In the genomic region with DNA sequence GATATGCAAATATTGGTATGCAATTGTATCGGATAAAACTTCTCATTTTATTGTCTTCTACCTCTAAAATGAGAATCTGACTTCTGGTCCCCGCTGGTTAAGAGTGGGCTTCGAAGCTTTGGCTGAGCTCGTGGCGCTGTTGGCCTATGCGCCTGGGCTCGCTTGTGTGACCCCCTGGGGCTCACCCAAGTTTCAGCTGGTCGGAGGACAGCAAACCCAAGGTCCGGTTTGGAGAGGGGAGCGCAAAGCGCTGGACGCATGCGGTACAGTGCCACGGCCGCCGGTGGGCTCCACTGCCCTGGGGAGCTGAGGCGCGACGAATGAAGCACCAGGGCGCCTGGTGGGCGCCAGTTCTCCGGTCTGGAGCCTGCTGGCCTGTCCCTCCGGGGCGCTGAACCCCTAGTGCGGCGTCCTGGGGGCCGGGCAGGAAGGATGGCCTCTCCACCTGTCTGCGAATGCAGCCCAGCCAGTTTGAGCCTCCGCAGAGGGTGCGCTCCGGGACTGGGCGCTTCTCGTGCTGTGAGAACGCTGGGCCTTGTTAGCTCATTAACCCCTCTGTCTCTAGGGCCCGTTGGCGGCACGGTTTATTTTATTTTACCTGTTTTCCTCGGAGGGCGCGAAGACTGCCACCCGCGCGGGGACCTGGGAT, we compare ENCODE assay signal across 11 cellular contexts. TPM values are rescaled to one million over a fixed set of nuclear protein-coding genes. Genes with fewer than 3 reads are reported as not detected.
DNase-seq lines count a peak whose midpoint lies in the region; ATAC-seq and TF ChIP-seq lines count a peak whose summit lies in the region.
"Had no signal": no experiment of that assay in that cellular context is flagged by ENCODE, and none has a peak within 500 bp of the region (broad histone marks: within the 10 kb centered on the region; RNA-seq: fewer than 3 reads in every experiment).

No MANE protein-coding gene starts in this region.

- in situ Hi-C loops in IMR-90 (cut with MboI; ENCODE audit: low sequenced_read_pairs) = loop anchor here (25.0 kb wide), 1 partner anchor 1592 kb away; no protein-coding TSS in a partner anchor

- no peaks in the 10 kb centered on the region for H3K79me1 ChIP-seq in IMR-90 (ENCODE audit: low read depth in 1 of 2, low read length in 2 of 2)

- H3K9me1 ChIP-seq in IMR-90 (ENCODE audit: insufficient read depth, low read length) = no peaks in the 10 kb centered on the region

- H4K8ac ChIP-seq in IMR-90 (ENCODE audit: low read depth in 2 of 2, low read length in 2 of 2) = peak overlapping the region; percentile 67 to 80

- TF ChIP-seq POLR2A in IMR-90 (IDR thresholded peaks at IDR 0.05; ENCODE audit: low read depth, low read length) (no peak; the same call in 1 of the 2 replicates), testis (IDR thresholded peaks at IDR 0.05) (no peak)

- no peak for DNase-seq in IMR-90
- DNase-seq in epithelial cell of proximal tubule (ENCODE audit: low read depth) = no peak
- no peak for DNase-seq in lung (ENCODE audit: low spot score)
- no peak for DNase-seq in testis
- DNase-seq in effector memory CD4-positive, alpha-beta T cell = no peak
- no peak for DNase-seq in Ammon's horn (ENCODE audit: low spot score)
- no peak for DNase-seq in central memory CD4-positive, alpha-beta T cell
- DNase-seq: activated T-cell treated with anti-CD3 and anti-CD28 coated beads, Interleukin-2, amount 50 U/mL, for 4 hours had no signal

- peaks cover 7% of the 10 kb centered on the region; the same call in 1 of the 2 replicates for H4K20me1 ChIP-seq in IMR-90 (ENCODE audit: insufficient read depth, low read length)

- peaks cover 4% of the 10 kb centered on the region for H3K4me1 ChIP-seq in IMR-90 (ENCODE audit: control insufficient read depth, insufficient read depth, low read length)
- peaks cover 4% of the 10 kb centered on the region in 2 donors for H3K4me1 ChIP-seq in lung (ENCODE audit: control insufficient read depth in 2 of 2, insufficient read depth in 2 of 2, low read length in 2 of 2)
- peaks cover 3% of the 10 kb centered on the region for H3K4me1 ChIP-seq in testis
- no peaks in the 10 kb centered on the region for H3K4me1 ChIP-seq in effector memory CD4-positive, alpha-beta T cell (ENCODE audit: control insufficient read depth, insufficient read depth, low read length, poor library complexity, severe bottlenecking)
- H3K4me1 ChIP-seq: foreskin keratinocyte had no signal

- H2BK5ac ChIP-seq in IMR-90 (ENCODE audit: low read depth, low read length, poor library complexity, severe bottlenecking) = peak overlapping the region; percentile 98

- peak overlapping the region; percentile 92 for H4K91ac ChIP-seq in IMR-90 (ENCODE audit: insufficient read depth, low read depth, low read length)

- H2BK120ac ChIP-seq in IMR-90 (ENCODE audit: low read depth, low read length) = peak overlapping the region; percentile 88

- H2AK5ac ChIP-seq in IMR-90 (ENCODE audit: low read depth, low read length) = peak overlapping the region; percentile 64

- H2BK15ac ChIP-seq in IMR-90 (ENCODE audit: low read depth, low read length) = peak overlapping the region; percentile 72; the same call in 1 of the 3 replicates

- no peak overlapping the region for H2AFZ ChIP-seq in IMR-90 (replicated peaks; ENCODE audit: low read length, poor library complexity)

- H3K27ac ChIP-seq in IMR-90 (ENCODE audit: insufficient read depth, low read length) (peak overlapping the region; percentile 97), lung (ENCODE audit: low read depth in 1 of 2, low read length in 1 of 2) (peak overlapping the region; percentile 38 to 97), testis (peak overlapping the region; percentile 73 to 89)
- no peak overlapping the region for H3K27ac ChIP-seq in effector memory CD4-positive, alpha-beta T cell (ENCODE audit: insufficient read depth, low read length, poor library complexity, severe bottlenecking)

- peak overlapping the region; percentile 40 for H2BK20ac ChIP-seq in IMR-90 (ENCODE audit: low read depth, low read length)

- H3K9me3 ChIP-seq in IMR-90 (ENCODE audit: control insufficient read depth, insufficient read depth, low read length) (no peaks in the 10 kb centered on the region), lung (ENCODE audit: control insufficient read depth in 2 of 2, insufficient read depth in 1 of 2, low read length in 1 of 2) (no peaks in the 10 kb centered on the region), testis (no peaks in the 10 kb centered on the region)
- H3K9me3 ChIP-seq in effector memory CD4-positive, alpha-beta T cell (ENCODE audit: control insufficient read depth, low read length) = no peaks in the 10 kb centered on the region

- WGBS in IMR-90 (ENCODE audit: extremely low coverage in 2 of 2, insufficient read length in 1 of 2), 2 experiments = 0% methylated on average over 35 of the region's 43 CpGs; no CpG with 5 or more reads in 1 of the 2 experiments
- WGBS in lung, 2 donors = 8 to 19% methylated on average over 43 of the region's 43 CpGs
- WGBS in testis, 2 donors = 23 to 51% methylated on average over 34 to 43 of the region's 43 CpGs

- CTCF ChIA-PET in IMR-90 (lab: Yijun Ruan, JAX) = interaction anchor here (1.0 to 1.9 kb wide), 3 partner anchors 11 to 770 kb away, joined by 3 to 5 read pairs (median 5); no protein-coding TSS in a partner anchor

- peak overlapping the region; percentile 100 for H3K4me2 ChIP-seq in IMR-90 (ENCODE audit: low read depth, low read length)

- H4K5ac ChIP-seq in IMR-90 (ENCODE audit: low read depth, low read length) = peak overlapping the region; percentile 95

- H2AK9ac ChIP-seq in IMR-90 (replicated peaks; ENCODE audit: low read depth, low read length, poor library complexity) = peak overlapping the region; percentile 79

- H3K9ac ChIP-seq in IMR-90 (ENCODE audit: low read depth, low read length) = peak overlapping the region; percentile 100

- peak overlapping the region; percentile 90 for H3K23ac ChIP-seq in IMR-90 (ENCODE audit: low read depth, low read length)

- peak overlapping the region; percentile 92 for H3K56ac ChIP-seq in IMR-90 (ENCODE audit: extremely low read depth, insufficient read depth, low read length)

- no peak for ATAC-seq in IMR-90 (ENCODE audit: low read depth)
- ATAC-seq in lung (ENCODE audit: insufficient read depth, low FRiP score) = no peak
- ATAC-seq in HG02763 (IDR thresholded peaks at IDR 0.05; ENCODE audit: unreplicated experiment) = no peak
- ATAC-seq: activated T-cell treated with anti-CD3 and anti-CD28 coated beads, Interleukin-2, amount 50 U/mL, for 4 hours; foreskin keratinocyte had no signal

- H3K4ac ChIP-seq in IMR-90 (ENCODE audit: low read depth, low read length) = peak overlapping the region; percentile 97

- peak; percentile 44 for TF ChIP-seq RAD21 in IMR-90 (IDR thresholded peaks at IDR 0.05; ENCODE audit: low read length)

- peak overlapping the region; percentile 39 for H3K4me3 ChIP-seq in IMR-90 (ENCODE audit: insufficient read depth, low read depth, low read length)
- peak overlapping the region; percentile 55 for H3K4me3 ChIP-seq in epithelial cell of proximal tubule (ENCODE audit: low read depth, low read length)
- peak overlapping the region; percentile 58 for H3K4me3 ChIP-seq in lung
- peak overlapping the region; percentile 34 to 59 for H3K4me3 ChIP-seq in testis
- H3K4me3 ChIP-seq in effector memory CD4-positive, alpha-beta T cell (ENCODE audit: insufficient read depth, low read depth, low read length, poor library complexity, severe bottlenecking) = no peak overlapping the region

- peaks cover 57% of the 10 kb centered on the region for H3K36me3 ChIP-seq in IMR-90 (ENCODE audit: control insufficient read depth, insufficient read depth, low read length)
- H3K36me3 ChIP-seq in lung (ENCODE audit: control insufficient read depth in 2 of 2, insufficient read depth in 2 of 2, low read length in 2 of 2) = peaks cover 0 to 2% of the 10 kb centered on the region in 2 donors
- no peaks in the 10 kb centered on the region for H3K36me3 ChIP-seq in testis (ENCODE audit: low read depth, missing control alignments)
- H3K36me3 ChIP-seq in effector memory CD4-positive, alpha-beta T cell (ENCODE audit: control insufficient read depth, insufficient read depth, low read length) = no peaks in the 10 kb centered on the region

- peak overlapping the region; percentile 93 for H3K14ac ChIP-seq in IMR-90 (replicated peaks; ENCODE audit: low read depth, low read length)

- intact Hi-C loops in IMR-90 (cut with micrococcal nuclease) = loop anchor here (2.0 to 5.0 kb wide), 2 partner anchors 130 to 1207 kb away; no protein-coding TSS in a partner anchor
- intact Hi-C loops in testis (cut with DNase I; ENCODE audit: low total_unique reads) = no loop called here

- POLR2A ChIA-PET in IMR-90 (lab: Charles Lee; ENCODE audit: unreplicated experiment) = interaction anchor here (0.6 to 4.3 kb wide), 3 partner anchors 11 to 640 kb away, joined by 3 to 21 read pairs (median 5); no protein-coding TSS in a partner anchor

- no TSS peak for BruUV-seq in IMR-90 (replicated peaks; lab: Mats Ljungman, UMichigan)

- peak; percentile 24; the same call in 1 of the 2 replicates for TF ChIP-seq CTCF in IMR-90 (conservative IDR thresholded peaks at IDR 0.05; ENCODE audit: low read depth, low read length)
- peak; percentile 27 for TF ChIP-seq CTCF in epithelial cell of proximal tubule (conservative IDR thresholded peaks at IDR 0.05; ENCODE audit: low read depth, low read length)
- no peak for TF ChIP-seq CTCF in lung (IDR thresholded peaks at IDR 0.05; ENCODE audit: control extremely low read depth, extremely low read depth)
- TF ChIP-seq CTCF in testis (IDR thresholded peaks at IDR 0.05) = no peak

- dilution Hi-C loops in IMR-90 (cut with HindIII; ENCODE audit: low sequenced_read_pairs, unreplicated experiment) = loop anchor here (25.0 kb wide), 1 partner anchor 767 kb away; no protein-coding TSS in a partner anchor

- peak overlapping the region; percentile 99 for H3K18ac ChIP-seq in IMR-90 (ENCODE audit: low read depth, low read length)

- H3K27me3 ChIP-seq in IMR-90 (ENCODE audit: control insufficient read depth, insufficient read depth, low read length) = no peaks in the 10 kb centered on the region
- H3K27me3 ChIP-seq in lung (ENCODE audit: control insufficient read depth, insufficient read depth) = no peaks in the 10 kb centered on the region
- H3K27me3 ChIP-seq in testis = no peaks in the 10 kb centered on the region
- H3K27me3 ChIP-seq in effector memory CD4-positive, alpha-beta T cell (replicated peaks; ENCODE audit: control insufficient read depth, insufficient read depth, low read length, poor library complexity, severe bottlenecking) = peaks cover 8% of the 10 kb centered on the region
- H3K27me3 ChIP-seq: foreskin keratinocyte had no signal

TF ChIP-seq in IMR-90, 13 proteins besides CTCF, POLR2A, EP300 and RAD21 (continues in another document):
- TF ChIP-seq FOS (IDR thresholded peaks at IDR 0.05; ENCODE audit: low read depth, low read length) = no peak

RNA-seq across cellular contexts. Expression of a gene that starts 10.3 kb away (rescaled TPM):
- total RNA-seq in IMR-90 (2012; rRNA removed) (157 and 209 TPM in 2 replicates), epithelial cell of proximal tubule (0.23 and 3.5 TPM in 2 replicates), lung (100 to 1,000 TPM in 1 of 2 donors, 10 to 100 TPM in 1; 60.6 to 158 TPM), testis (10 to 100 TPM; 10.8 to 13.8 TPM)
- polyA plus RNA-seq in IMR-90 (2012; rRNA removed) (51.8 and 54.4 TPM in 2 replicates), lung (10 to 100 TPM in 1 of 2 donors, 1 to 10 TPM in 1; 9.0 to 21.5 TPM), testis (ENCODE audit: insufficient read depth, low read depth, low replicate concordance) (13.5 TPM)
- polyA plus RNA-seq in IMR-90 (2012; cell fraction: cytosol; rRNA removed) = 14.0 and 21.0 TPM in 2 replicates
- 81.4 and 209 TPM in 2 replicates for polyA plus RNA-seq in IMR-90 (2012; cell fraction: nucleus; rRNA removed; ENCODE audit: low replicate concordance)
- total RNA-seq: T-helper 1 cell treated with Interleukin-12 subunit alpha and Interleukin-12 subunit beta and Interleukin-4 antibody, amounts not matched to agents 30 ng/mL and 1 ng/mL, for 36 hours had no signal

Comparison
In these comparisons a context has a peak if more than half of its experiments do, and no peak if none do; other contexts are left out.
1. CTCF ChIP-seq: peak in IMR-90 (single experiment) and epithelial cell of proximal tubule (single experiment); none in lung (single experiment) and testis (0 of 3).